Comparison of ENCODE assay signal across 20 cellular contexts in the genomic region with DNA sequence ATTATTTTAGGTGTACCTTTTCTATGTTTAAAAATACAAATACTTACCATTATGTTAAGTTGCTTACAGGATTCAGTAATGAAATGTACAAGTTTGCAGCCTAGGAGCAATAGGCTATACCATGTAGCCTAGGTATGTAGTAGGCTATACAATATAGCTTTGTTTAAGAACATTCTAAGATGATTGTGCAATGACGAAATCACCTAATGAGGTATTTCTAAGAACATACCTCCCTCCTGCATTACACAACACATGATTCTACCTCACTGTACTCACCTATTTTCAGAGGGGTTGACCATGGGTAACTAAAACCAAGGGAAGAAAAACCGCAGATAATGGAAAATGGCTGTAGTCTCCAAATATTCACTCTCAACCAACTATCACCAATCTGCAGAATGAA. TPM values are rescaled to one million over a fixed set of nuclear protein-coding genes. Genes with fewer than 3 reads are reported as not detected.
DNase-seq lines count a peak whose midpoint lies in the region; ATAC-seq, FAIRE-seq and TF ChIP-seq lines count a peak whose summit lies in the region.
"Had no signal": no experiment of that assay in that cellular context is flagged by ENCODE, and none has a peak within 500 bp of the region (broad histone marks: within the 10 kb centered on the region; RNA-seq: fewer than 3 reads in every experiment).

No MANE protein-coding gene starts in this region.

- no peak for FAIRE-seq in HepG2 (lab: Jason Lieb, UNC)
- FAIRE-seq in K562 (lab: Jason Lieb, UNC), result no peak
- FAIRE-seq: D721Med, G401.6, GM12891 had no signal

- 3% methylated on average over 2 of the region's 2 CpGs for WGBS in HepG2 (ENCODE audit: low lambda C conversion rate)
- whole genome bisulfite sequencing in right lobe of liver (ENCODE audit: insufficient coverage, low coverage, low lambda C conversion rate, missing lambda C conversion rate), result 78% methylated on average over 2 of the region's 2 CpGs
- WGBS in K562 (ENCODE audit: insufficient coverage, low coverage, missing lambda C conversion rate), result 6% methylated on average over 2 of the region's 2 CpGs

- ATAC-seq in HepG2 (no peak), right lobe of liver (no peak), K562 (no peak), GM18520 (IDR thresholded peaks at IDR 0.05; ENCODE audit: unreplicated experiment) (no peak), GM18870 (IDR thresholded peaks at IDR 0.05; ENCODE audit: unreplicated experiment) (no peak)

- TF ChIP-seq RAD21 in HepG2 (CRISPR knock-in tag; IDR thresholded peaks at IDR 0.05), result no peak
- TF ChIP-seq RAD21 in K562 (CRISPR knock-in tag; conservative IDR thresholded peaks at IDR 0.05 in 1 of 2, IDR thresholded peaks at IDR 0.05 in 1 of 2), result no peak

- CTCF ChIA-PET in HepG2 (lab: Yijun Ruan, JAX; ENCODE audit: low intra/inter-chr PET ratio, low total read pairs), result no interaction called here
- CTCF ChIA-PET in K562 (lab: Yijun Ruan, JAX; ENCODE audit: low intra/inter-chr PET ratio), result no interaction called here

- DNase-seq in HepG2 (ENCODE audit: low spot score) (no peak), right lobe of liver (no peak), K562 (ENCODE audit: extremely low read depth in 1 of 4, low spot score in 3 of 4) (no peak), epithelial cell of esophagus (ENCODE audit: low read depth) (peak; percentile 77)
- DNase-seq in activated naive CD4-positive, alpha-beta T cell (lab: John Stamatoyannopoulos, UW), result no peak
- DNase-seq in activated naive CD4-positive, alpha-beta T cell treated with Interleukin-2 at 50 U/mL for 16 hours, result no peak
- DNase-seq: 8988T; CD4-positive, CD25-positive, alpha-beta regulatory T cell; CD8-positive, alpha-beta memory T cell; GOT3; H9 had no signal

- H3K27me3 ChIP-seq in HepG2 (ENCODE audit: control insufficient read depth in 1 of 2, insufficient read depth in 2 of 2, low read length in 2 of 2), result no peaks in the 10 kb centered on the region
- H3K27me3 ChIP-seq in right lobe of liver, result no peaks in the 10 kb centered on the region
- H3K27me3 ChIP-seq in K562 (ENCODE audit: control insufficient read depth in 2 of 2, insufficient read depth in 2 of 2, low read length in 2 of 2), result no peaks in the 10 kb centered on the region
- H3K27me3 ChIP-seq: BLaER1 had no signal

- H3K36me3 ChIP-seq in HepG2 (replicated peaks in 1 of 2; ENCODE audit: control insufficient read depth in 1 of 2, insufficient read depth in 2 of 2, low read length in 2 of 2) (no peaks in the 10 kb centered on the region), right lobe of liver (no peaks in the 10 kb centered on the region), K562 (ENCODE audit: control insufficient read depth, insufficient read depth, low read length) (no peaks in the 10 kb centered on the region)
- H3K36me3 ChIP-seq: BLaER1 had no signal

- TF ChIP-seq CTCF in HepG2 (CRISPR knock-in tag; IDR thresholded peaks at IDR 0.05), result no peak
- no peak for TF ChIP-seq CTCF in right lobe of liver (IDR thresholded peaks at IDR 0.05)
- no peak for TF ChIP-seq CTCF in K562 (IDR thresholded peaks at IDR 0.05 in 2 of 3, conservative IDR thresholded peaks at IDR 0.05 in 1 of 3; ENCODE audit: insufficient read depth in 2 of 3, low read depth in 1 of 3, low read length in 3 of 3)
- TF ChIP-seq CTCF in epithelial cell of esophagus (IDR thresholded peaks at IDR 0.05; ENCODE audit: insufficient read depth, low read depth, low read length, missing control alignments), result no peak

- H3K4me3 ChIP-seq in HepG2 (replicated peaks in 1 of 3; ENCODE audit: insufficient read depth in 1 of 3, low read depth in 2 of 3, low read length in 3 of 3) (no peak overlapping the region), right lobe of liver (no peak overlapping the region), K562 (no peak overlapping the region), epithelial cell of esophagus (ENCODE audit: low read length) (no peak overlapping the region)
- H3K4me3 ChIP-seq: BLaER1 had no signal

- BruUV-seq in HepG2 (replicated peaks; lab: Mats Ljungman, UMichigan) (no TSS peak), K562 (replicated peaks; lab: Mats Ljungman, UMichigan) (no TSS peak)

- H3K9ac ChIP-seq in HepG2 (ENCODE audit: insufficient read depth, low read depth, low read length) (no peak overlapping the region), K562 (ENCODE audit: insufficient read depth in 1 of 2, low read depth in 2 of 2, low read length in 2 of 2) (no peak overlapping the region)
- H3K9ac ChIP-seq: BLaER1 had no signal

- in situ Hi-C loops in HepG2 (cut with HindIII; ENCODE audit: extremely low pct_ligation_motif_present, low pct_unique_long_range_greater_than_20kb) (no loop called here), K562 (cut with MboI) (loop anchor here (10.0 kb wide), 1 partner anchor 1474 kb away; no protein-coding TSS in a partner anchor)

- H3K9me3 ChIP-seq in HepG2 (ENCODE audit: low read length) (no peaks in the 10 kb centered on the region), right lobe of liver (no peaks in the 10 kb centered on the region), K562 (replicated peaks; ENCODE audit: control insufficient read depth, insufficient read depth, low read depth, low read length) (no peaks in the 10 kb centered on the region)
- H3K9me3 ChIP-seq: Caco-2 had no signal

- no peaks in the 10 kb centered on the region for H4K20me1 ChIP-seq in HepG2 (ENCODE audit: insufficient read depth, low read length)
- no peaks in the 10 kb centered on the region for H4K20me1 ChIP-seq in K562 (replicated peaks; ENCODE audit: control insufficient read depth, insufficient read depth, low read length)
- H4K20me1 ChIP-seq: BLaER1 had no signal

- TF ChIP-seq EP300 in HepG2 (IDR thresholded peaks at IDR 0.05; ENCODE audit: low read depth in 2 of 2, low read length in 2 of 2), result no peak
- TF ChIP-seq EP300 in HepG2 (CRISPR knock-in tag; IDR thresholded peaks at IDR 0.05; ENCODE audit: borderline replicate concordance), result no peak
- TF ChIP-seq EP300 in K562 (IDR thresholded peaks at IDR 0.05; ENCODE audit: low read length), result no peak

- intact Hi-C loops in HepG2 (cut with micrococcal nuclease; ENCODE audit: unreplicated experiment) (no loop called here), right lobe of liver (cut with DNase I) (no loop called here), K562 (cut with micrococcal nuclease) (no loop called here)

- no peak overlapping the region for H3K27ac ChIP-seq in HepG2 (ENCODE audit: extremely low read length, insufficient read depth, low read length)
- no peak overlapping the region for H3K27ac ChIP-seq in right lobe of liver
- H3K27ac ChIP-seq in K562 (ENCODE audit: extremely low read depth, low read depth, low read length), result no peak overlapping the region
- H3K27ac ChIP-seq: BLaER1 had no signal

- no peak for TF ChIP-seq POLR2A in HepG2 (IDR thresholded peaks at IDR 0.05; ENCODE audit: insufficient read depth in 1 of 2, low read depth in 2 of 2, low read length in 2 of 2)
- TF ChIP-seq POLR2A in right lobe of liver (IDR thresholded peaks at IDR 0.05), result no peak
- TF ChIP-seq POLR2A in K562 (conservative IDR thresholded peaks at IDR 0.05), result no peak

- H3K4me2 ChIP-seq in HepG2 (ENCODE audit: low read depth, low read length), result no peak overlapping the region
- no peak overlapping the region for H3K4me2 ChIP-seq in K562 (ENCODE audit: insufficient read depth, low read length)
- H3K4me2 ChIP-seq: BLaER1 had no signal

- no peaks in the 10 kb centered on the region for H3K9me1 ChIP-seq in K562 (ENCODE audit: control insufficient read depth, insufficient read depth, low read length)

- POLR2A ChIA-PET in HepG2 (lab: Yijun Ruan, JAX) (no interaction called here), K562 (lab: Yijun Ruan, JAX) (no interaction called here)

- H3K79me2 ChIP-seq in HepG2 (ENCODE audit: insufficient read depth, low read length), result no peaks in the 10 kb centered on the region
- no peaks in the 10 kb centered on the region for H3K79me2 ChIP-seq in K562 (ENCODE audit: control insufficient read depth, insufficient read depth, low read length)

- H2AFZ ChIP-seq in HepG2 (ENCODE audit: low read length), result no peak overlapping the region
- no peak overlapping the region for H2AFZ ChIP-seq in K562 (ENCODE audit: low read depth, low read length)

- H3K4me1 ChIP-seq in HepG2 (ENCODE audit: insufficient read depth, low read length) (peaks cover 13% of the 10 kb centered on the region), right lobe of liver (no peaks in the 10 kb centered on the region), K562 (replicated peaks in 1 of 2; ENCODE audit: control insufficient read depth in 2 of 2, insufficient read depth in 2 of 2, low read length in 2 of 2) (no peaks in the 10 kb centered on the region; a peak in 1 of 5 replicates)
- H3K4me1 ChIP-seq: BLaER1, Caco-2 had no signal

RNA-seq across cellular contexts. Expression of a gene that starts 35.3 kb away (rescaled TPM):
- not detected in 2 replicates for total RNA-seq in HepG2 (2016; rRNA removed; fragmentation: Illumina TruSeq; extraction: Trizol)
- total RNA-seq in HepG2 (2016; cell fraction: cytosol; rRNA removed; fragmentation: Illumina TruSeq; extraction: Trizol; ENCODE audit: low read depth), result not detected in 2 replicates
- not detected in 2 replicates for total RNA-seq in HepG2 (2016; cell fraction: insoluble cytoplasmic fraction; rRNA removed; fragmentation: Illumina TruSeq; extraction: Trizol)
- total RNA-seq in HepG2 (2016; cell fraction: membrane; rRNA removed; fragmentation: Illumina TruSeq; extraction: Trizol), result not detected in 2 replicates
- total RNA-seq in HepG2 (2016; cell fraction: nucleus; rRNA removed; fragmentation: Illumina TruSeq; extraction: Trizol), result not detected in 2 replicates
- polyA plus RNA-seq in HepG2 (2011; rRNA removed), result not detected in 2 replicates
- not detected in 2 replicates for polyA plus RNA-seq in HepG2 (2011; cell fraction: cytosol; rRNA removed)
- polyA plus RNA-seq in HepG2 (2011; cell fraction: nucleus; rRNA removed), result not detected in 2 replicates
- not detected in 2 replicates for polyA plus RNA-seq in HepG2 (2012)
- polyA plus RNA-seq in HepG2 (2016; cell fraction: cytosol; fragmentation: Illumina TruSeq; extraction: Trizol; ENCODE audit: low read depth), result not detected in 2 replicates
- not detected in 2 replicates for polyA plus RNA-seq in HepG2 (2016; cell fraction: insoluble cytoplasmic fraction; fragmentation: Illumina TruSeq; extraction: Trizol; ENCODE audit: low read depth)
- not detected in 2 replicates for polyA plus RNA-seq in HepG2 (2016; cell fraction: membrane; fragmentation: Illumina TruSeq; extraction: Trizol; ENCODE audit: low read depth)
- not detected in 2 replicates for polyA plus RNA-seq in HepG2 (2016; cell fraction: nucleus; fragmentation: Illumina TruSeq; extraction: Trizol; ENCODE audit: insufficient read depth, low read depth)
- 0.23 TPM in 1 of 2 replicates, not detected in the other for polyA minus RNA-seq in HepG2 (2011; rRNA and poly(A)+ RNA removed; ENCODE audit: low replicate concordance)
- polyA minus RNA-seq in HepG2 (2011; cell fraction: cytosol; rRNA and poly(A)+ RNA removed), result not detected in 2 replicates
- polyA minus RNA-seq in HepG2 (2011; cell fraction: nucleus; rRNA and poly(A)+ RNA removed), result not detected in 2 replicates
- not detected for total RNA-seq in right lobe of liver
- not detected in 2 replicates for total RNA-seq in K562 (2011; cell fraction: chromatin; rRNA removed; ENCODE audit: low replicate concordance)
- not detected in 2 replicates for total RNA-seq in K562 (2011; cell fraction: nucleolus; rRNA removed)
- total RNA-seq in K562 (2011; cell fraction: nucleoplasm; rRNA removed), result not detected in 2 replicates
- not detected in 2 replicates for total RNA-seq in K562 (2014; rRNA removed)
- not detected in 2 replicates for total RNA-seq in K562 (2014; rRNA removed; fragmentation: Illumina TruSeq; extraction: Trizol)
- total RNA-seq in K562 (2015; rRNA removed; fragmentation: Illumina TruSeq; extraction: Trizol), result not detected in 2 replicates
- not detected in 2 replicates for total RNA-seq in K562 (2021)
- 0.07 TPM in 1 of 2 replicates, not detected in the other for polyA plus RNA-seq in K562 (2011; rRNA removed)
- polyA plus RNA-seq in K562 (2011; cell fraction: cytosol; rRNA removed), result not detected in 2 replicates
- polyA plus RNA-seq in K562 (2011; cell fraction: nucleus; rRNA removed), result 0.10 TPM in 1 of 2 replicates, not detected in the other
- 0.07 TPM in 1 of 2 replicates, not detected in the other for polyA plus RNA-seq in K562 (2012)
- polyA plus RNA-seq in K562 (2014; fragmentation: Illumina TruSeq; extraction: Trizol), result not detected in 2 replicates
- polyA plus RNA-seq in K562 (2014; fragmentation: Nextera tagmentation; extraction: Ambion mirVana), result not detected
- 0.09 TPM in 1 of 2 replicates, not detected in the other for polyA plus RNA-seq in K562 (2014; rRNA removed)
- polyA minus RNA-seq in K562 (2011; rRNA and poly(A)+ RNA removed), result not detected in 2 replicates
- not detected in 2 replicates for polyA minus RNA-seq in K562 (2011; cell fraction: cytosol; rRNA and poly(A)+ RNA removed)
- not detected in 2 replicates for polyA minus RNA-seq in K562 (2011; cell fraction: nucleus; rRNA and poly(A)+ RNA removed)
- total RNA-seq: A673; Caco-2; CD4-positive, CD25-positive, alpha-beta regulatory T cell; CD8-positive, alpha-beta memory T cell; H9 had no signal
- polyA plus RNA-seq: AG04450; CD4-positive, CD25-positive, alpha-beta regulatory T cell; CD8-positive, alpha-beta memory T cell had no signal
